Comparison of ENCODE assay signal across 1 cellular context in the genomic region with DNA sequence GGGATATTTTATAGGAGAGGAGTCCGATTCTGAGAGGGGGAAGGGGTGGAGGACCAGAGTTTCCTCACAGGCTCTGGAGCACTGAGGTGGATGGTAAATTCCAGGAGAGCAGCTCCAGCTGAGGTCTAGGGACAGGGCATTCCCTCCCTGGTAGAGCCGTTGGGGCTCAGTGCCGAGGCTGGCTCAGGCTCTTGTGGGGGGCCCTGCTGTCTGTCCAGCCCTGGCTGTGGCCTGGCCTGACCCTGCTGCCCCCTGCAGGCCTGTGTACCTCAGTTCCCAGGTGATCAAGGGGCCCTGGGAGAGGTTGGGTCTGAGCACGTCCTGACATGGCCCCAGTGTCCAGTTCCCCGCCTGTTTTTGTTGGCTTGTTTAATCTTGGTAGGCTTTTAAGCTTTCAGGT.
TF ChIP-seq lines count a peak whose summit lies in the region.

No MANE protein-coding gene starts in this region.

TF ChIP-seq in GM12878, 131 proteins besides CTCF, POLR2A, EP300 and RAD21:
- no peak for TF ChIP-seq SIX5 (IDR thresholded peaks at IDR 0.05; ENCODE audit: low read depth, low read length, severe bottlenecking)
